20 cellular contexts compared by ENCODE assay signal in genomic region chr5:157165261-157165660, GRCh38. TPM values are rescaled to one million over a fixed set of nuclear protein-coding genes. Genes with fewer than 3 reads are reported as not detected.
"Had no signal": no experiment of that assay in that cellular context is flagged by ENCODE, and none has a peak within 500 bp of the region (broad histone marks: within the 10 kb centered on the region; RNA-seq: fewer than 3 reads in every experiment).

No MANE protein-coding gene starts in this region.

- H3K4me3 Mint-ChIP-seq: activated CD4-positive, alpha-beta T cell treated with anti-CD3 and anti-CD28 coated beads, Interleukin-2, amount 10 ng/mL, durations not matched to agents 7 days and 5 days; activated T-cell treated with anti-CD3 and anti-CD28 coated beads, Interleukin-2, amount 50 U/mL, for 4 hours had no signal

- DNase-seq: activated CD4-positive, alpha-beta T cell treated with anti-CD3 and anti-CD28 coated beads for 1 hour; activated CD4-positive, alpha-beta T cell treated with anti-CD3 and anti-CD28 coated beads, Interleukin-2, amount 10 ng/mL, durations not matched to agents 7 days and 5 days; activated T-cell treated with anti-CD3 and anti-CD28 coated beads, Interleukin-2, amount 50 U/mL, for 4 hours; brain microvascular endothelial cell; IMR-90; KBM-7; NCI-H1048; NCI-H146; NCI-H187 treated with DMSO at 0.1 percent for 48 hours; NCI-H2081 treated with DMSO at 0.1 percent for 48 hours; NCI-H446; NCI-H524; SHP77; SW 1271 had no signal

- H3K27me3 Mint-ChIP-seq: activated CD4-positive, alpha-beta T cell treated with anti-CD3 and anti-CD28 coated beads, Interleukin-2, amount 10 ng/mL, durations not matched to agents 7 days and 5 days had no signal

- ATAC-seq: activated T-cell treated with anti-CD3 and anti-CD28 coated beads, Interleukin-2, amount 50 U/mL, for 4 hours; SK-N-SH treated with all-trans-retinoic acid at 6 μM for 48 hours had no signal

- H3K9me3 Mint-ChIP-seq: activated T-cell treated with anti-CD3 and anti-CD28 coated beads, Interleukin-2, amount 50 U/mL, for 4 hours had no signal

RNA-seq across cellular contexts. Expression of gene GARIN3, which starts 0.8 kb away (rescaled TPM):
- total RNA-seq: activated CD4-positive, alpha-beta T cell treated with anti-CD3 and anti-CD28 coated beads, Interleukin-2, amount 10 ng/mL, durations not matched to agents 7 days and 5 days; cardiac muscle cell; IMR-90; LHCN-M2; M059J; SJSA1; T-helper 1 cell treated with Interleukin-12 subunit alpha and Interleukin-12 subunit beta and Interleukin-4 antibody, amounts not matched to agents 30 ng/mL and 1 ng/mL, for 36 hours had no signal

RNA-seq across cellular contexts. Expression of gene ITK, which starts 15.4 kb away (rescaled TPM):
- total RNA-seq: cardiac muscle cell, IMR-90, SJSA1 had no signal
